29 cellular contexts compared by ENCODE assay signal in the genomic region with DNA sequence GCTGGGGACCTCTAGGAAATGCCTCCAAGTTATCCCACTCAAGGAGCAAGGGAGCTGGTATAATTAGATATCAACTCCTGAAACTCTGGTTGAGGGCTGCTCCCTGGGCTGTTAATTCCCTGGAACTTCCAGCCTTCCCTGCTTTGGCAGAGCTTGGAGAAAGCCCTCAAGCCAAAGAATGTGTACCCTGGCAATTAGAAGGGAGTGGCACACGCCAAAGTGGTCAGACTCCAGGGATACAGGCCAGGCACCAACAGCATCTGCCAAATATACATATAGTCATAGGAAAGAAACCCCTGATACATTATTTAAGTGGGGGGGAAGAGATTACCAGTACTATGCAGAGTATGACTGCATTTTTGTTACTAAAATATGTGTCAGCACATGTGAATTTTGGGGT.
"Had no signal": no experiment of that assay in that cellular context is flagged by ENCODE, and none has a peak within 500 bp of the region (broad histone marks: within the 10 kb centered on the region; RNA-seq: fewer than 3 reads in every experiment).

No MANE protein-coding gene starts in this region.

- H3K4me1 ChIP-seq: adrenal gland, breast epithelium, pancreas, prostate gland, stomach, thyroid gland had no signal

- H3K27ac ChIP-seq: adrenal gland, breast epithelium, epithelial cell of prostate, esophagus squamous epithelium, left lung, pancreas, prostate gland, stomach, thyroid gland had no signal

- H3K4me3 ChIP-seq: adrenal gland, breast epithelium, esophagus squamous epithelium, left lung, pancreas, prostate gland, stomach, thyroid gland had no signal

- H3K27me3 ChIP-seq: esophagus squamous epithelium, left lung, pancreas, stomach, thyroid gland had no signal

- H3K9me3 ChIP-seq: adrenal gland, esophagus squamous epithelium, left lung, pancreas, prostate gland, stomach, thyroid gland had no signal

- DNase-seq: activated CD4-positive, alpha-beta memory T cell treated with anti-CD3 and anti-CD28 coated beads for 36 hours; activated CD4-positive, alpha-beta T cell treated with anti-CD3 and anti-CD28 coated beads, Interleukin-2, amount 10 ng/mL, durations not matched to agents 24 days and 14 days; activated CD4-positive, CD25-positive, alpha-beta regulatory T cell treated with anti-CD3 and anti-CD28 coated beads, Interleukin-2, amount 50 U/mL, for 72 hours; activated CD8-positive, alpha-beta memory T cell treated with anti-CD3 and anti-CD28 coated beads, Interleukin-2, amount 50 U/mL, for 4 hours; activated effector memory CD4-positive, alpha-beta T cell treated with anti-CD3 and anti-CD28 coated beads, Interleukin-2, amount 50 U/mL, for 16 hours; activated naive CD4-positive, alpha-beta T cell treated with anti-CD3 and anti-CD28 coated beads for 36 hours; activated naive CD8-positive, alpha-beta T cell treated with anti-CD3 and anti-CD28 coated beads for 36 hours; activated T-cell treated with anti-CD3 and anti-CD28 coated beads, Interleukin-2, amount 50 U/mL, for 1 hour; adrenal gland; dermis blood vessel endothelial cell; effector CD8-positive, alpha-beta T cell; esophagus squamous epithelium; kidney glomerular epithelial cell; left lung; naive B cell; nucleus accumbens; pancreas; retina; small intestine; stimulated activated CD4-positive, alpha-beta T cell treated with anti-CD3 and anti-CD28 coated beads, Interleukin-4, amount 100 ng/mL, for 4 hours; stimulated activated CD8-positive, alpha-beta memory T cell treated with anti-CD3 and anti-CD28 coated beads, Interleukin-4, amount 100 ng/mL, for 48 hours; stomach; T-helper 2 cell; thyroid gland had no signal

- H3K36me3 ChIP-seq: adrenal gland, breast epithelium, esophagus squamous epithelium, left lung, pancreas, prostate gland, stomach, thyroid gland had no signal

- ATAC-seq: left lung; pancreas; sciatic nerve; stimulated activated memory B cell treated with anti-CD40 and anti-IgM and Interleukin-4, amounts not matched to agents 10 μg/mL and 1 μg/mL and 100 μg/mL, for 72 hours had no signal
